In genomic region chr11:112504056-112504455, GRCh38 we compare ENCODE assay signal across 1 cellular context.
TF ChIP-seq lines count a peak whose summit lies in the region.

No MANE protein-coding gene starts in this region.

TF ChIP-seq in HepG2, 621 proteins besides CTCF, POLR2A, EP300 and RAD21 (continued from another document):
- TF ChIP-seq MTA1 (CRISPR knock-in tag; IDR thresholded peaks at IDR 0.05; ENCODE audit: borderline replicate concordance), result no peak
